1 cellular context compared by ENCODE assay signal in the genomic region with DNA sequence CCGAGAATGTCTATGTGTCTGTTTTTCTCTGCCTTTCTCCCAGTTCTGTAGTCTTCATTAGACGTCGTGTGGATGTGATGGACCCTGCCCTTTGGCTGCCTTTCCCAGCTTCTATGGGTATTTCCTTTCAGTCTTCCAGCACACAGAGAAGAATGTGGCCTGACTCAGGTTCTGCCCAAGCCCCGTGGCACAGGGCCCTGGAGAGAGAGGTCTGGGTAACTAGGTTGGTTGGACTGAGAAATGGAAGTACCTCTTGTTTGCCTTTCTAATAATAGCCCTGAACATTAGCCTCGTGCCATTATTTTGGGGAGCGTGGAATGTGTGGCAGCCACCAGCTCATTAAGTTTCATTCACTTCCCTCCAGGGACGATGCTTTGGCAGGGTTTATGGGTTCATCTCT.
TF ChIP-seq lines count a peak whose summit lies in the region.

No MANE protein-coding gene starts in this region.

TF ChIP-seq in IMR-90, 13 proteins besides CTCF, POLR2A, EP300 and RAD21 (continued from another document):
- no peak for TF ChIP-seq MXI1 (IDR thresholded peaks at IDR 0.05; ENCODE audit: borderline replicate concordance, low read depth, low read length)
- TF ChIP-seq NFE2L2 (IDR thresholded peaks at IDR 0.05; ENCODE audit: low read depth, low read length), result no peak
- no peak for TF ChIP-seq BHLHE40 (IDR thresholded peaks at IDR 0.05; ENCODE audit: low read depth, low read length)
- no peak for TF ChIP-seq MAZ (IDR thresholded peaks at IDR 0.05; ENCODE audit: borderline replicate concordance, low read depth, low read length)
- no peak for TF ChIP-seq FOS (IDR thresholded peaks at IDR 0.05; ENCODE audit: low read depth, low read length)
- TF ChIP-seq CHD1 (IDR thresholded peaks at IDR 0.05; ENCODE audit: low read depth, low read length), result no peak
- no peak for TF ChIP-seq ELK1 (IDR thresholded peaks at IDR 0.05; ENCODE audit: borderline replicate concordance, low read depth, low read length)
- no peak for TF ChIP-seq SMC3 (IDR thresholded peaks at IDR 0.05; ENCODE audit: low read depth, low read length)
